Comparison of ENCODE assay signal across 1 cellular context in genomic region chr2:7194950-7195349, GRCh38.
TF ChIP-seq lines count a peak whose summit lies in the region.

No MANE protein-coding gene starts in this region.

TF ChIP-seq in H1, 55 proteins besides CTCF, POLR2A, EP300 and RAD21 (continued from another document):
- TF ChIP-seq RXRA (IDR thresholded peaks at IDR 0.05; ENCODE audit: insufficient read depth, low read depth, low read length) (no peak), SUZ12 (IDR thresholded peaks at IDR 0.05; ENCODE audit: low read length) (no peak), E2F6 (IDR thresholded peaks at IDR 0.05) (no peak), SP1 (IDR thresholded peaks at IDR 0.05; ENCODE audit: low read depth, low read length) (no peak), SIRT6 (IDR thresholded peaks at IDR 0.05; ENCODE audit: low read length) (no peak), CBX8 (IDR thresholded peaks at IDR 0.05; ENCODE audit: borderline replicate concordance, low read depth, low read length) (no peak)
TF ChIP-seq in H1: peak in this region for 0.
